In genomic region chr2:204177251-204177976, GRCh38 we compare ENCODE assay signal across 11 cellular contexts.
DNase-seq lines count a peak whose midpoint lies in the region; ATAC-seq and TF ChIP-seq lines count a peak whose summit lies in the region.
"Had no signal": no experiment of that assay in that cellular context is flagged by ENCODE, and none has a peak within 500 bp of the region (broad histone marks: within the 10 kb centered on the region; RNA-seq: fewer than 3 reads in every experiment).

No MANE protein-coding gene starts in this region.

- H3K36me3 ChIP-seq in lower lobe of right lung, result no peaks in the 10 kb centered on the region
- H3K36me3 ChIP-seq in BE2C, result no peaks in the 10 kb centered on the region
- H3K36me3 ChIP-seq in mucosa of descending colon (ENCODE audit: low read depth), result no peaks in the 10 kb centered on the region
- H3K36me3 ChIP-seq: SJCRH30 had no signal

- intact Hi-C loops in lower lobe of right lung (cut with DNase I), result no loop called here
- intact Hi-C loops in mucosa of descending colon (cut with DNase I, micrococcal nuclease), result loop anchor here in 1 of 2 donors (5.0 kb wide), 1 partner anchor 250 kb away; no protein-coding TSS in a partner anchor

- H3K27me3 ChIP-seq in lower lobe of right lung (ENCODE audit: low read depth), result no peaks in the 10 kb centered on the region
- no peaks in the 10 kb centered on the region for H3K27me3 ChIP-seq in BE2C
- H3K27me3 ChIP-seq: SJCRH30 had no signal

- H3K4me1 ChIP-seq in lower lobe of right lung (no peaks in the 10 kb centered on the region), BE2C (peaks cover 36% of the 10 kb centered on the region), mucosa of descending colon (ENCODE audit: low read depth) (no peaks in the 10 kb centered on the region)

- no peaks in the 10 kb centered on the region for H3K9me3 ChIP-seq in lower lobe of right lung
- H3K9me3 ChIP-seq in BE2C, result peaks cover 2% of the 10 kb centered on the region; the same call in 1 of the 2 replicates
- no peaks in the 10 kb centered on the region for H3K9me3 ChIP-seq in mucosa of descending colon
- H3K9me3 ChIP-seq: SJCRH30 had no signal

- TF ChIP-seq CTCF in GM20000 (IDR thresholded peaks at IDR 0.05; ENCODE audit: extremely low read depth, missing control alignments) (peak; percentile 3), lower lobe of right lung (IDR thresholded peaks at IDR 0.05) (no peak), BE2C (IDR thresholded peaks at IDR 0.05; ENCODE audit: low read depth, low read length) (no peak), mucosa of descending colon (IDR thresholded peaks at IDR 0.05) (no peak)

- H3K27ac ChIP-seq in lower lobe of right lung, result no peak overlapping the region
- H3K27ac ChIP-seq: GM23248, SJCRH30 had no signal

- H3K4me3 ChIP-seq in lower lobe of right lung, result no peak overlapping the region
- H3K4me3 ChIP-seq in BE2C (ENCODE audit: low read depth, low read length), result no peak overlapping the region
- H3K4me3 ChIP-seq in mucosa of descending colon, result no peak overlapping the region
- H3K4me3 ChIP-seq: GM23248, SJCRH30 had no signal

- DNase-seq in GM20000 (ENCODE audit: low spot score), result no peak
- DNase-seq in lower lobe of right lung, result no peak
- DNase-seq in BE2C, result no peak
- DNase-seq in mucosa of descending colon, result no peak
- no peak for DNase-seq in HCEC 1CT
- DNase-seq: NCI-H1048, NCI-H345 had no signal

- ATAC-seq in GM18909 (IDR thresholded peaks at IDR 0.05; ENCODE audit: poor library complexity, unreplicated experiment) (peak; percentile 10), HG03095 (IDR thresholded peaks at IDR 0.05; ENCODE audit: unreplicated experiment) (peak; percentile 16), lower lobe of right lung (peak; percentile 9 to 19), mucosa of descending colon (no peak)
